ENCODE assay signal across 24 cellular contexts in genomic region chr21:30924171-30924680, GRCh38. TPM values are rescaled to one million over a fixed set of nuclear protein-coding genes. Genes with fewer than 3 reads are reported as not detected.
"Had no signal": no experiment of that assay in that cellular context is flagged by ENCODE, and none has a peak within 500 bp of the region (broad histone marks: within the 10 kb centered on the region; RNA-seq: fewer than 3 reads in every experiment).

No MANE protein-coding gene starts in this region.

- H3K9me3 ChIP-seq: sigmoid colon, thoracic aorta had no signal

- H3K27ac ChIP-seq: sigmoid colon, thoracic aorta, VCaP had no signal

- H3K36me3 ChIP-seq: sigmoid colon, thoracic aorta had no signal

- H3K4me1 ChIP-seq: sigmoid colon had no signal

- H3K4me3 ChIP-seq: mucosa of descending colon, sigmoid colon, thoracic aorta had no signal

- DNase-seq: activated CD4-positive, alpha-beta memory T cell treated with anti-CD3 and anti-CD28 coated beads, Interleukin-2, amount 10 ng/mL, durations not matched to agents 7 days and 5 days; activated CD4-positive, alpha-beta T cell treated with anti-CD3 and anti-CD28 coated beads, Interleukin-2, amount 10 ng/mL, durations not matched to agents 24 days and 14 days; activated gamma-delta T cell; activated naive CD4-positive, alpha-beta T cell treated with anti-CD3 and anti-CD28 coated beads, Interleukin-2, amount 50 U/mL, for 16 hours; activated naive CD8-positive, alpha-beta T cell treated with anti-CD3 and anti-CD28 coated beads, Interleukin-2, amount 50 U/mL, for 24 hours; caudate nucleus; dermis blood vessel endothelial cell; effector CD8-positive, alpha-beta T cell; glutamatergic neuron; hippocampal formation; mesenchymal stem cell; mucosa of descending colon; retina; sigmoid colon; stimulated activated CD4-positive, alpha-beta T cell treated with anti-CD3 and anti-CD28 coated beads, Interleukin-2, amount 100 ng/mL, for 48 hours; stimulated activated CD8-positive, alpha-beta memory T cell treated with anti-CD3 and anti-CD28 coated beads, Interleukin-4, amount 100 ng/mL, for 48 hours; stimulated activated naive B cell treated with anti-CD40 and anti-IgM and Interleukin-4, amounts not matched to agents 10 μg/mL and 1 μg/mL and 100 μg/mL, for 72 hours; T-cell had no signal

- ATAC-seq: activated CD4-positive, CD25-positive, alpha-beta regulatory T cell treated with anti-CD3 and anti-CD28 coated beads, Interleukin-2, amount 50 U/mL, for 24 hours; activated naive CD8-positive, alpha-beta T cell treated with anti-CD3 and anti-CD28 coated beads, Interleukin-2, amount 50 U/mL, for 24 hours; esophagus mucosa; mucosa of descending colon; stimulated activated naive B cell treated with anti-CD40 and anti-IgM and Interleukin-4, amounts not matched to agents 10 μg/mL and 1 μg/mL and 100 μg/mL, for 72 hours; T-cell had no signal

- H3K27me3 ChIP-seq: sigmoid colon had no signal

RNA-seq across cellular contexts. Expression of gene KRTAP11-1, which starts 42.8 kb away (rescaled TPM):
- polyA plus RNA-seq: endothelial cell of umbilical vein, liver, sigmoid colon had no signal
